ENCODE assay signal across 1 cellular context in the genomic region with DNA sequence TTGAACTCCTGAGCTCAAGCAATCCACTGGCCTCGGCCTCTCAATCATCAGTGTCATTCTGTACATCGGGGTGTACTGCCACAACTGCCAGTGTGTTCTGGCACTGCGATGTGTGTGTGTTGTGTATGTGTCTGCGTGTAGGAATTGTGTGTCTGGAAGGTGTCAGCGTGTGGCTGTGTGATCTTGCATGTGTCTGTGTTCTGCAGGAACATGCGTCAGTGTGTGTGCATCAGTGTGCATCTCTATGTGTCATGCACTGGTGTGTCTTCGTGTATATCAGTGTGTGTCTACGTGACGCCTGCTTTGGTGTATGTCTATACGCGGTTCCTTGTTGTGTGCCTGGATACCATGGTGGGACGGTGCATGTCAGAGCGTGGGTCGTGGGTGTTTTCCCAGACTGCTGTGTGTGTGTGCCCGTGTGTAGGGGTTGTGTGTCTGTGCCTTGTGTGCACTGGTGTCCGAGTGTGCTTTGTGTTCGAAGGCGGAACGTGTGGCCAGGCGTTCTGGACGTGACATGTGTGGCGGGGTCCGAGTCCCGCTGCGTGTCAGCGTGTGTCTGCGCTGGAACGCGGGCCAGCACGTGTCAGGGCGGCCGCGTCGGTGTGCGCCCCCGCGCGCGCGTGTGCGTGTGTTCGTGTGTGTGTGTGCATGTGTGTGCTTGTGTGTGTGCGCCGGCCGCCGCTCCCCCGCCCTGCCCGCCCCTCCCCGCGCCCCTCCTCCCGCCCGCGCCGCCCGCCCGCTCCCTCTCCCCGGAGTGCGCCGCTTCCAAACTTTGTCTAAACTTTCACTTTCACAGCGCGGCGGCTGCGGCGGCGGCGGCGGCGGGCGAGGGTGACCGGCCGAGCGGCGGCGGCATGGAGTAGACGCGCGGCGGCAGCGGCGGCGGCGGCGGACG.
TF ChIP-seq lines count a peak whose summit lies in the region.

A gene (plus strand): TSS at position 775 of the 895 bp plus-strand sequence. CDS start 363 bp downstream, outside the sequence.

TF ChIP-seq in HepG2, 621 proteins besides CTCF, POLR2A, EP300 and RAD21 (continued from another document and continues in another):
- TF ChIP-seq, protein P1, sequence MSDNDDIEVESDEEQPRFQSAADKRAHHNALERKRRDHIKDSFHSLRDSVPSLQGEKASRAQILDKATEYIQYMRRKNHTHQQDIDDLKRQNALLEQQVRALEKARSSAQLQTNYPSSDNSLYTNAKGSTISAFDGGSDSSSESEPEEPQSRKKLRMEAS (IDR thresholded peaks at IDR 0.05), result peak; percentile 83
- TF ChIP-seq RXRA (CRISPR knock-in tag; IDR thresholded peaks at IDR 0.05) (peak; percentile 33; the same call in 1 of the 2 replicates), JDP2 (CRISPR knock-in tag; IDR thresholded peaks at IDR 0.05; ENCODE audit: borderline replicate concordance) (no peak), KMT2A (CRISPR knock-in tag; IDR thresholded peaks at IDR 0.05) (0 out of 2 replicates have a peak, but pooled peaks have one; percentile 41), PLRG1 (conservative IDR thresholded peaks at IDR 0.05) (no peak), ZNF558 (CRISPR knock-in tag; IDR thresholded peaks at IDR 0.05; ENCODE audit: borderline replicate concordance) (no peak), KDM1A (CRISPR knock-in tag; IDR thresholded peaks at IDR 0.05) (no peak), ZNF589 (CRISPR knock-in tag; conservative IDR thresholded peaks at IDR 0.05) (no peak), ZBTB7A (CRISPR knock-in tag; IDR thresholded peaks at IDR 0.05) (0 out of 2 replicates have a peak, but pooled peaks have one; percentile 40), ZKSCAN1 (IDR thresholded peaks at IDR 0.05; ENCODE audit: low read length) (no peak), SIX4 (CRISPR knock-in tag; IDR thresholded peaks at IDR 0.05) (no peak), ZNF569 (CRISPR knock-in tag; IDR thresholded peaks at IDR 0.05; ENCODE audit: borderline replicate concordance) (no peak), MIXL1 (CRISPR knock-in tag; IDR thresholded peaks at IDR 0.05) (no peak), TBL1XR1 (IDR thresholded peaks at IDR 0.05; ENCODE audit: borderline replicate concordance, low read length, partially characterized antibody) (no peak), ZNF383 (CRISPR knock-in tag; IDR thresholded peaks at IDR 0.05; ENCODE audit: borderline replicate concordance) (no peak), ZNF841 (CRISPR knock-in tag; IDR thresholded peaks at IDR 0.05; ENCODE audit: borderline replicate concordance) (no peak), SRF (IDR thresholded peaks at IDR 0.05; ENCODE audit: low read depth, low read length) (no peak), ZNF253 (CRISPR knock-in tag; IDR thresholded peaks at IDR 0.05; ENCODE audit: borderline replicate concordance) (no peak), ZMYM4 (CRISPR knock-in tag; IDR thresholded peaks at IDR 0.05) (no peak), JUN (CRISPR knock-in tag; IDR thresholded peaks at IDR 0.05) (no peak), SP1 (IDR thresholded peaks at IDR 0.05) (no peak), SP1 (CRISPR knock-in tag; IDR thresholded peaks at IDR 0.05) (no peak), KDM5B (CRISPR knock-in tag; IDR thresholded peaks at IDR 0.05; ENCODE audit: borderline replicate concordance) (peak; percentile 55; the same call in 1 of the 2 replicates), KLF6 (CRISPR knock-in tag; IDR thresholded peaks at IDR 0.05) (no peak), PHB2 (IDR thresholded peaks at IDR 0.05; ENCODE audit: partially characterized antibody) (no peak), ZBTB3 (CRISPR knock-in tag; IDR thresholded peaks at IDR 0.05; ENCODE audit: borderline replicate concordance, low read depth) (no peak), KLF16 (CRISPR knock-in tag; IDR thresholded peaks at IDR 0.05) (peak in 1 of 2 experiments; percentile 89; a peak in 1 of 4 replicates), EZH2 (conservative IDR thresholded peaks at IDR 0.05; ENCODE audit: low read depth, low read length) (no peak), BHLHE40 (IDR thresholded peaks at IDR 0.05; ENCODE audit: low read length) (peak; percentile 57; the same call in 1 of the 2 replicates), CBFB (CRISPR knock-in tag; IDR thresholded peaks at IDR 0.05) (no peak), ZNF850 (CRISPR knock-in tag; conservative IDR thresholded peaks at IDR 0.05) (no peak)
- TF ChIP-seq, protein P2, sequence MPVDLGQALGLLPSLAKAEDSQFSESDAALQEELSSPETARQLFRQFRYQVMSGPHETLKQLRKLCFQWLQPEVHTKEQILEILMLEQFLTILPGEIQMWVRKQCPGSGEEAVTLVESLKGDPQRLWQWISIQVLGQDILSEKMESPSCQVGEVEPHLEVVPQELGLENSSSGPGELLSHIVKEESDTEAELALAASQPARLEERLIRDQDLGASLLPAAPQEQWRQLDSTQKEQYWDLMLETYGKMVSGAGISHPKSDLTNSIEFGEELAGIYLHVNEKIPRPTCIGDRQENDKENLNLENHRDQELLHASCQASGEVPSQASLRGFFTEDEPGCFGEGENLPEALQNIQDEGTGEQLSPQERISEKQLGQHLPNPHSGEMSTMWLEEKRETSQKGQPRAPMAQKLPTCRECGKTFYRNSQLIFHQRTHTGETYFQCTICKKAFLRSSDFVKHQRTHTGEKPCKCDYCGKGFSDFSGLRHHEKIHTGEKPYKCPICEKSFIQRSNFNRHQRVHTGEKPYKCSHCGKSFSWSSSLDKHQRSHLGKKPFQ (CRISPR knock-in tag; IDR thresholded peaks at IDR 0.05; ENCODE audit: insufficient replicate concordance), result no peak
- TF ChIP-seq, protein P3, sequence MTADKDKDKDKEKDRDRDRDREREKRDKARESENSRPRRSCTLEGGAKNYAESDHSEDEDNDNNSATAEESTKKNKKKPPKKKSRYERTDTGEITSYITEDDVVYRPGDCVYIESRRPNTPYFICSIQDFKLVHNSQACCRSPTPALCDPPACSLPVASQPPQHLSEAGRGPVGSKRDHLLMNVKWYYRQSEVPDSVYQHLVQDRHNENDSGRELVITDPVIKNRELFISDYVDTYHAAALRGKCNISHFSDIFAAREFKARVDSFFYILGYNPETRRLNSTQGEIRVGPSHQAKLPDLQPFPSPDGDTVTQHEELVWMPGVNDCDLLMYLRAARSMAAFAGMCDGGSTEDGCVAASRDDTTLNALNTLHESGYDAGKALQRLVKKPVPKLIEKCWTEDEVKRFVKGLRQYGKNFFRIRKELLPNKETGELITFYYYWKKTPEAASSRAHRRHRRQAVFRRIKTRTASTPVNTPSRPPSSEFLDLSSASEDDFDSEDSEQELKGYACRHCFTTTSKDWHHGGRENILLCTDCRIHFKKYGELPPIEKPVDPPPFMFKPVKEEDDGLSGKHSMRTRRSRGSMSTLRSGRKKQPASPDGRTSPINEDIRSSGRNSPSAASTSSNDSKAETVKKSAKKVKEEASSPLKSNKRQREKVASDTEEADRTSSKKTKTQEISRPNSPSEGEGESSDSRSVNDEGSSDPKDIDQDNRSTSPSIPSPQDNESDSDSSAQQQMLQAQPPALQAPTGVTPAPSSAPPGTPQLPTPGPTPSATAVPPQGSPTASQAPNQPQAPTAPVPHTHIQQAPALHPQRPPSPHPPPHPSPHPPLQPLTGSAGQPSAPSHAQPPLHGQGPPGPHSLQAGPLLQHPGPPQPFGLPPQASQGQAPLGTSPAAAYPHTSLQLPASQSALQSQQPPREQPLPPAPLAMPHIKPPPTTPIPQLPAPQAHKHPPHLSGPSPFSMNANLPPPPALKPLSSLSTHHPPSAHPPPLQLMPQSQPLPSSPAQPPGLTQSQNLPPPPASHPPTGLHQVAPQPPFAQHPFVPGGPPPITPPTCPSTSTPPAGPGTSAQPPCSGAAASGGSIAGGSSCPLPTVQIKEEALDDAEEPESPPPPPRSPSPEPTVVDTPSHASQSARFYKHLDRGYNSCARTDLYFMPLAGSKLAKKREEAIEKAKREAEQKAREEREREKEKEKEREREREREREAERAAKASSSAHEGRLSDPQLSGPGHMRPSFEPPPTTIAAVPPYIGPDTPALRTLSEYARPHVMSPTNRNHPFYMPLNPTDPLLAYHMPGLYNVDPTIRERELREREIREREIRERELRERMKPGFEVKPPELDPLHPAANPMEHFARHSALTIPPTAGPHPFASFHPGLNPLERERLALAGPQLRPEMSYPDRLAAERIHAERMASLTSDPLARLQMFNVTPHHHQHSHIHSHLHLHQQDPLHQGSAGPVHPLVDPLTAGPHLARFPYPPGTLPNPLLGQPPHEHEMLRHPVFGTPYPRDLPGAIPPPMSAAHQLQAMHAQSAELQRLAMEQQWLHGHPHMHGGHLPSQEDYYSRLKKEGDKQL (CRISPR knock-in tag; IDR thresholded peaks at IDR 0.05; ENCODE audit: low read depth), result no peak
- TF ChIP-seq, protein P4, sequence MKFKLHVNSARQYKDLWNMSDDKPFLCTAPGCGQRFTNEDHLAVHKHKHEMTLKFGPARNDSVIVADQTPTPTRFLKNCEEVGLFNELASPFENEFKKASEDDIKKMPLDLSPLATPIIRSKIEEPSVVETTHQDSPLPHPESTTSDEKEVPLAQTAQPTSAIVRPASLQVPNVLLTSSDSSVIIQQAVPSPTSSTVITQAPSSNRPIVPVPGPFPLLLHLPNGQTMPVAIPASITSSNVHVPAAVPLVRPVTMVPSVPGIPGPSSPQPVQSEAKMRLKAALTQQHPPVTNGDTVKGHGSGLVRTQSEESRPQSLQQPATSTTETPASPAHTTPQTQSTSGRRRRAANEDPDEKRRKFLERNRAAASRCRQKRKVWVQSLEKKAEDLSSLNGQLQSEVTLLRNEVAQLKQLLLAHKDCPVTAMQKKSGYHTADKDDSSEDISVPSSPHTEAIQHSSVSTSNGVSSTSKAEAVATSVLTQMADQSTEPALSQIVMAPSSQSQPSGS (CRISPR knock-in tag; IDR thresholded peaks at IDR 0.05), result no peak
- TF ChIP-seq, protein P5, sequence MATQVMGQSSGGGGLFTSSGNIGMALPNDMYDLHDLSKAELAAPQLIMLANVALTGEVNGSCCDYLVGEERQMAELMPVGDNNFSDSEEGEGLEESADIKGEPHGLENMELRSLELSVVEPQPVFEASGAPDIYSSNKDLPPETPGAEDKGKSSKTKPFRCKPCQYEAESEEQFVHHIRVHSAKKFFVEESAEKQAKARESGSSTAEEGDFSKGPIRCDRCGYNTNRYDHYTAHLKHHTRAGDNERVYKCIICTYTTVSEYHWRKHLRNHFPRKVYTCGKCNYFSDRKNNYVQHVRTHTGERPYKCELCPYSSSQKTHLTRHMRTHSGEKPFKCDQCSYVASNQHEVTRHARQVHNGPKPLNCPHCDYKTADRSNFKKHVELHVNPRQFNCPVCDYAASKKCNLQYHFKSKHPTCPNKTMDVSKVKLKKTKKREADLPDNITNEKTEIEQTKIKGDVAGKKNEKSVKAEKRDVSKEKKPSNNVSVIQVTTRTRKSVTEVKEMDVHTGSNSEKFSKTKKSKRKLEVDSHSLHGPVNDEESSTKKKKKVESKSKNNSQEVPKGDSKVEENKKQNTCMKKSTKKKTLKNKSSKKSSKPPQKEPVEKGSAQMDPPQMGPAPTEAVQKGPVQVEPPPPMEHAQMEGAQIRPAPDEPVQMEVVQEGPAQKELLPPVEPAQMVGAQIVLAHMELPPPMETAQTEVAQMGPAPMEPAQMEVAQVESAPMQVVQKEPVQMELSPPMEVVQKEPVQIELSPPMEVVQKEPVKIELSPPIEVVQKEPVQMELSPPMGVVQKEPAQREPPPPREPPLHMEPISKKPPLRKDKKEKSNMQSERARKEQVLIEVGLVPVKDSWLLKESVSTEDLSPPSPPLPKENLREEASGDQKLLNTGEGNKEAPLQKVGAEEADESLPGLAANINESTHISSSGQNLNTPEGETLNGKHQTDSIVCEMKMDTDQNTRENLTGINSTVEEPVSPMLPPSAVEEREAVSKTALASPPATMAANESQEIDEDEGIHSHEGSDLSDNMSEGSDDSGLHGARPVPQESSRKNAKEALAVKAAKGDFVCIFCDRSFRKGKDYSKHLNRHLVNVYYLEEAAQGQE (IDR thresholded peaks at IDR 0.05; ENCODE audit: borderline replicate concordance in 1 of 2, low read depth in 1 of 2, low read length in 2 of 2), result no peak
- TF ChIP-seq, protein P6, sequence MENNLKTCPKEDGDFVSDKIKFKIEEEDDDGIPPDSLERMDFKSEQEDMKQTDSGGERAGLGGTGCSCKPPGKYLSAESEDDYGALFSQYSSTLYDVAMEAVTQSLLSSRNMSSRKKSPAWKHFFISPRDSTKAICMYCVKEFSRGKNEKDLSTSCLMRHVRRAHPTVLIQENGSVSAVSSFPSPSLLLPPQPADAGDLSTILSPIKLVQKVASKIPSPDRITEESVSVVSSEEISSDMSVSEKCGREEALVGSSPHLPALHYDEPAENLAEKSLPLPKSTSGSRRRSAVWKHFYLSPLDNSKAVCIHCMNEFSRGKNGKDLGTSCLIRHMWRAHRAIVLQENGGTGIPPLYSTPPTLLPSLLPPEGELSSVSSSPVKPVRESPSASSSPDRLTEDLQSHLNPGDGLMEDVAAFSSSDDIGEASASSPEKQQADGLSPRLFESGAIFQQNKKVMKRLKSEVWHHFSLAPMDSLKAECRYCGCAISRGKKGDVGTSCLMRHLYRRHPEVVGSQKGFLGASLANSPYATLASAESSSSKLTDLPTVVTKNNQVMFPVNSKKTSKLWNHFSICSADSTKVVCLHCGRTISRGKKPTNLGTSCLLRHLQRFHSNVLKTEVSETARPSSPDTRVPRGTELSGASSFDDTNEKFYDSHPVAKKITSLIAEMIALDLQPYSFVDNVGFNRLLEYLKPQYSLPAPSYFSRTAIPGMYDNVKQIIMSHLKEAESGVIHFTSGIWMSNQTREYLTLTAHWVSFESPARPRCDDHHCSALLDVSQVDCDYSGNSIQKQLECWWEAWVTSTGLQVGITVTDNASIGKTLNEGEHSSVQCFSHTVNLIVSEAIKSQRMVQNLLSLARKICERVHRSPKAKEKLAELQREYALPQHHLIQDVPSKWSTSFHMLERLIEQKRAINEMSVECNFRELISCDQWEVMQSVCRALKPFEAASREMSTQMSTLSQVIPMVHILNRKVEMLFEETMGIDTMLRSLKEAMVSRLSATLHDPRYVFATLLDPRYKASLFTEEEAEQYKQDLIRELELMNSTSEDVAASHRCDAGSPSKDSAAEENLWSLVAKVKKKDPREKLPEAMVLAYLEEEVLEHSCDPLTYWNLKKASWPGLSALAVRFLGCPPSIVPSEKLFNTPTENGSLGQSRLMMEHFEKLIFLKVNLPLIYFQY (CRISPR knock-in tag; IDR thresholded peaks at IDR 0.05; ENCODE audit: borderline replicate concordance), result no peak
- TF ChIP-seq, protein P7, sequence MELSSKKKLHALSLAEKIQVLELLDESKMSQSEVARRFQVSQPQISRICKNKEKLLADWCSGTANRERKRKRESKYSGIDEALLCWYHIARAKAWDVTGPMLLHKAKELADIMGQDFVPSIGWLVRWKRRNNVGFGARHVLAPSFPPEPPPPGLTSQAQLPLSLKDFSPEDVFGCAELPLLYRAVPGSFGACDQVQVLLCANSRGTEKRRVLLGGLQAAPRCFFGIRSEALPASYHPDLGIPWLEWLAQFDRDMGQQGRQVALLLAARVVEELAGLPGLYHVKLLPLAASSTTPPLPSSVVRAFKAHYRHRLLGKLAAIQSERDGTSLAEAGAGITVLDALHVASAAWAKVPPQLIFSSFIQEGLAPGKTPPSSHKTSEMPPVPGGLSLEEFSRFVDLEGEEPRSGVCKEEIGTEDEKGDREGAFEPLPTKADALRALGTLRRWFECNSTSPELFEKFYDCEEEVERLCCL (CRISPR knock-in tag; IDR thresholded peaks at IDR 0.05; ENCODE audit: borderline replicate concordance), result no peak
- TF ChIP-seq, protein P8, sequence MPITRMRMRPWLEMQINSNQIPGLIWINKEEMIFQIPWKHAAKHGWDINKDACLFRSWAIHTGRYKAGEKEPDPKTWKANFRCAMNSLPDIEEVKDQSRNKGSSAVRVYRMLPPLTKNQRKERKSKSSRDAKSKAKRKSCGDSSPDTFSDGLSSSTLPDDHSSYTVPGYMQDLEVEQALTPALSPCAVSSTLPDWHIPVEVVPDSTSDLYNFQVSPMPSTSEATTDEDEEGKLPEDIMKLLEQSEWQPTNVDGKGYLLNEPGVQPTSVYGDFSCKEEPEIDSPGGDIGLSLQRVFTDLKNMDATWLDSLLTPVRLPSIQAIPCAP (CRISPR knock-in tag; IDR thresholded peaks at IDR 0.05; ENCODE audit: low read depth), result no peak
